Comparison of ENCODE assay signal across 1 cellular context in genomic region chr14:33733721-33734120, GRCh38.
TF ChIP-seq lines count a peak whose summit lies in the region.

No MANE protein-coding gene starts in this region.

TF ChIP-seq in SK-N-SH treated with all-trans-retinoic acid at 6 μM for 48 hours, 23 proteins besides CTCF, POLR2A, EP300 and RAD21 (continued from another document):
- TF ChIP-seq CSRNP3 (CRISPR knock-in tag; IDR thresholded peaks at IDR 0.05), result no peak
